Comparison of ENCODE assay signal across 14 cellular contexts in genomic region chr18:36640005-36640952, GRCh38.
DNase-seq lines count a peak whose midpoint lies in the region; ATAC-seq and TF ChIP-seq lines count a peak whose summit lies in the region.
"Had no signal": no experiment of that assay in that cellular context is flagged by ENCODE, and none has a peak within 500 bp of the region (broad histone marks: within the 10 kb centered on the region; RNA-seq: fewer than 3 reads in every experiment).

No MANE protein-coding gene starts in this region.

- H3K27ac Mint-ChIP-seq in nephron, result peak overlapping the region; percentile 85 to 96 (median 87)
- H3K27ac Mint-ChIP-seq in activated T-cell treated with anti-CD3 and anti-CD28 coated beads, Interleukin-2, amount 50 U/mL, for 24 hours, result no peak overlapping the region
- H3K27ac Mint-ChIP-seq: IgD-negative memory B cell had no signal

- H3K4me1 Mint-ChIP-seq in nephron, result peaks cover 14% of the 10 kb centered on the region
- no peaks in the 10 kb centered on the region for H3K4me1 Mint-ChIP-seq in activated T-cell treated with anti-CD3 and anti-CD28 coated beads, Interleukin-2, amount 50 U/mL, for 24 hours (ENCODE audit: low read depth)
- H3K4me1 Mint-ChIP-seq: IgD-negative memory B cell had no signal

- WGBS in suprapubic skin, result 77% methylated on average over 8 of the region's 8 CpGs

- H3K27ac ChIP-seq in foreskin keratinocyte (no peak overlapping the region), vagina (peak overlapping the region; percentile 39), Peyer's patch (no peak overlapping the region), suprapubic skin (no peak overlapping the region)
- H3K27ac ChIP-seq: BLaER1, SJCRH30 had no signal

- intact Hi-C loops in vagina (cut with DNase I), result no loop called here

- no peaks in the 10 kb centered on the region for H3K36me3 Mint-ChIP-seq in nephron (ENCODE audit: low read depth)
- H3K36me3 Mint-ChIP-seq in activated T-cell treated with anti-CD3 and anti-CD28 coated beads, Interleukin-2, amount 50 U/mL, for 24 hours (ENCODE audit: low read depth), result no peaks in the 10 kb centered on the region
- H3K36me3 Mint-ChIP-seq: IgD-negative memory B cell had no signal

- TF ChIP-seq EP300 in suprapubic skin (IDR thresholded peaks at IDR 0.05), result no peak

- no peaks in the 10 kb centered on the region for H3K27me3 Mint-ChIP-seq in nephron (ENCODE audit: low read depth)
- H3K27me3 Mint-ChIP-seq in activated T-cell treated with anti-CD3 and anti-CD28 coated beads, Interleukin-2, amount 50 U/mL, for 24 hours, result peaks cover 3% of the 10 kb centered on the region

- H3K9me3 ChIP-seq in vagina (no peaks in the 10 kb centered on the region), Peyer's patch (no peaks in the 10 kb centered on the region), suprapubic skin (no peaks in the 10 kb centered on the region)
- H3K9me3 ChIP-seq: BLaER1, SJCRH30 had no signal

- H3K4me3 Mint-ChIP-seq in nephron, result no peak overlapping the region
- no peak overlapping the region for H3K4me3 Mint-ChIP-seq in activated T-cell treated with anti-CD3 and anti-CD28 coated beads, Interleukin-2, amount 50 U/mL, for 24 hours
- H3K4me3 Mint-ChIP-seq: IgD-negative memory B cell had no signal

- no peaks in the 10 kb centered on the region for H3K9me3 Mint-ChIP-seq in nephron
- H3K9me3 Mint-ChIP-seq in activated T-cell treated with anti-CD3 and anti-CD28 coated beads, Interleukin-2, amount 50 U/mL, for 24 hours, result no peaks in the 10 kb centered on the region

- H3K36me3 ChIP-seq in vagina, result no peaks in the 10 kb centered on the region
- no peaks in the 10 kb centered on the region for H3K36me3 ChIP-seq in Peyer's patch
- H3K36me3 ChIP-seq in suprapubic skin, result no peaks in the 10 kb centered on the region
- H3K36me3 ChIP-seq: BLaER1, SJCRH30 had no signal

- H3K4me3 ChIP-seq in vagina, result no peak overlapping the region
- no peak overlapping the region for H3K4me3 ChIP-seq in Peyer's patch
- no peak overlapping the region for H3K4me3 ChIP-seq in suprapubic skin
- H3K4me3 ChIP-seq: BLaER1, SJCRH30 had no signal

- DNase-seq in LHCN-M2 (ENCODE audit: low read depth), result peak; percentile 31
- no peak for DNase-seq in foreskin keratinocyte
- DNase-seq in vagina (ENCODE audit: extremely low spot score in 2 of 2), result no peak
- DNase-seq in activated T-cell treated with anti-CD3 and anti-CD28 coated beads, Interleukin-2, amount 50 U/mL, for 24 hours, result no peak
- DNase-seq in Peyer's patch, result no peak
- no peak for DNase-seq in suprapubic skin (ENCODE audit: low spot score in 2 of 2)
- DNase-seq: MV-4-11, NCI-H1436, NCI-H2081, NCI-H510A treated with DMSO at 0.1 percent for 48 hours, SJCRH30 had no signal

- TF ChIP-seq CTCF in foreskin keratinocyte (conservative IDR thresholded peaks at IDR 0.05) (no peak), nephron (IDR thresholded peaks at IDR 0.05; ENCODE audit: unreplicated experiment in 3 of 3) (no peak), vagina (IDR thresholded peaks at IDR 0.05) (no peak), Peyer's patch (IDR thresholded peaks at IDR 0.05) (no peak), suprapubic skin (IDR thresholded peaks at IDR 0.05) (no peak)

- H3K27me3 ChIP-seq in foreskin keratinocyte (no peaks in the 10 kb centered on the region), vagina (no peaks in the 10 kb centered on the region), Peyer's patch (no peaks in the 10 kb centered on the region), suprapubic skin (no peaks in the 10 kb centered on the region)
- H3K27me3 ChIP-seq: BLaER1, SJCRH30 had no signal

- H3K4me1 ChIP-seq in foreskin keratinocyte, result peaks cover under 1% of the 10 kb centered on the region
- peaks cover 11% of the 10 kb centered on the region for H3K4me1 ChIP-seq in vagina
- no peaks in the 10 kb centered on the region for H3K4me1 ChIP-seq in Peyer's patch
- H3K4me1 ChIP-seq in suprapubic skin, result peaks cover 13% of the 10 kb centered on the region
- H3K4me1 ChIP-seq: SJCRH30 had no signal

- TF ChIP-seq POLR2A in vagina (IDR thresholded peaks at IDR 0.05), result no peak
- TF ChIP-seq POLR2A in Peyer's patch (IDR thresholded peaks at IDR 0.05), result no peak
- TF ChIP-seq POLR2A in suprapubic skin (IDR thresholded peaks at IDR 0.05), result no peak

- ATAC-seq in foreskin keratinocyte, result peak; percentile 40
